In genomic region chr7:129066290-129067131, GRCh38 we compare ENCODE assay signal across 11 cellular contexts. TPM values are rescaled to one million over a fixed set of nuclear protein-coding genes. Genes with fewer than 3 reads are reported as not detected.
DNase-seq lines count a peak whose midpoint lies in the region; ATAC-seq and TF ChIP-seq lines count a peak whose summit lies in the region.
"Had no signal": no experiment of that assay in that cellular context is flagged by ENCODE, and none has a peak within 500 bp of the region (broad histone marks: within the 10 kb centered on the region; RNA-seq: fewer than 3 reads in every experiment).

No MANE protein-coding gene starts in this region.

- peaks cover 15% of the 10 kb centered on the region for H3K4me1 ChIP-seq in HAP-1

- CTCF ChIA-PET in AG04449 (lab: Yijun Ruan, JAX): interaction anchor here (0.7 to 1.4 kb wide), 3 partner anchors 10 to 204 kb away, joined by 4 to 6 read pairs (median 4); partner anchors contain the start of gene ATP6V1F

- H3K36me3 ChIP-seq in HAP-1 (replicated peaks): no peaks in the 10 kb centered on the region

- H3K27me3 ChIP-seq in HAP-1 (ENCODE audit: low read depth): no peaks in the 10 kb centered on the region

- in situ Hi-C loops in HAP-1 (cut with MboI; ENCODE audit: low sequenced_read_pairs) (no loop called here), GM13977 (cut with MboI; ENCODE audit: low pct_unique_long_range_greater_than_20kb, low sequenced_read_pairs, unreplicated experiment) (no loop called here)

- POLR2A ChIA-PET in AG04449 (lab: Yijun Ruan, JAX): interaction anchor here (3.3 kb wide), 1 partner anchor 12 kb away, joined by 16 read pairs; the partner anchor contains the start of gene TNPO3

- no peak for TF ChIP-seq POLR2A in GM18505 (IDR thresholded peaks at IDR 0.05; ENCODE audit: borderline replicate concordance, extremely low read depth, insufficient read depth, insufficient read length)

- ATAC-seq in GM18505 (IDR thresholded peaks at IDR 0.05; ENCODE audit: unreplicated experiment): no peak
- ATAC-seq: Panc1 had no signal

- TF ChIP-seq CTCF in AG04449 (IDR thresholded peaks at IDR 0.05; ENCODE audit: insufficient read depth, low read length, missing control alignments): no peak
- no peak for TF ChIP-seq CTCF in GM13977 (IDR thresholded peaks at IDR 0.05; ENCODE audit: extremely low read depth, insufficient read depth, missing control alignments)

- no peak overlapping the region for H3K4me3 ChIP-seq in AG04449 (ENCODE audit: low read depth, low read length)
- no peak overlapping the region for H3K4me3 ChIP-seq in HAP-1
- H3K4me3 ChIP-seq: dorsolateral prefrontal cortex had no signal

- H3K9me3 ChIP-seq in HAP-1: no peaks in the 10 kb centered on the region

- DNase-seq in AG04449 (ENCODE audit: low read depth, low spot score) (peak; percentile 17), HAP-1 (ENCODE audit: low spot score in 2 of 2) (peak; percentile 40 to 70), T1000 (lab: John Stamatoyannopoulos, UW) (peak; percentile 54), hepatic stellate cell (ENCODE audit: low spot score) (peak; percentile 49), activated T-cell treated with anti-CD3 and anti-CD28 coated beads for 4 hours (no peak), mesenteric fat pad (ENCODE audit: low spot score) (no peak), GM13977 (ENCODE audit: low spot score) (no peak)
- DNase-seq: dorsolateral prefrontal cortex, naive B cell had no signal

RNA-seq across cellular contexts. Expression of gene TNPO3, which starts 11.6 kb away (rescaled TPM):
- 34.7 TPM for total RNA-seq in mesenteric fat pad

Comparison
In these comparisons a context has a peak if more than half of its experiments do, and no peak if none do; other contexts are left out.
1. DNase-seq: peak in AG04449 (single experiment), HAP-1 (2 of 2), T1000 (single experiment) and hepatic stellate cell (single experiment); none in activated T-cell treated with anti-CD3 and anti-CD28 coated beads for 4 hours (single experiment), mesenteric fat pad (single experiment) and GM13977 (single experiment).